Comparison of ENCODE assay signal across 22 cellular contexts in genomic region chr1:229412056-229412455, GRCh38. TPM values are rescaled to one million over a fixed set of nuclear protein-coding genes. Genes with fewer than 3 reads are reported as not detected.
DNase-seq lines count a peak whose midpoint lies in the region; ATAC-seq and TF ChIP-seq lines count a peak whose summit lies in the region.
"Had no signal": no experiment of that assay in that cellular context is flagged by ENCODE, and none has a peak within 500 bp of the region (broad histone marks: within the 10 kb centered on the region; RNA-seq: fewer than 3 reads in every experiment).

No MANE protein-coding gene starts in this region.

- in situ Hi-C loops in HAP-1 (cut with MboI; ENCODE audit: low sequenced_read_pairs): no loop called here

- DNase-seq in left ventricle myocardium inferior (no peak), Right ventricle myocardium inferior (ENCODE audit: missing footprints) (no peak), WERI-Rb-1 (no peak), iPS-NIHi11 (ENCODE audit: low spot score) (peak; percentile 62), HCEC 1CT (no peak), foreskin fibroblast (no peak), HAP-1 (ENCODE audit: low spot score in 2 of 2) (no peak)
- DNase-seq: activated CD4-positive, alpha-beta T cell treated with anti-CD3 and anti-CD28 coated beads, Interleukin-2, amount 10 ng/mL, durations not matched to agents 24 days and 14 days; cortex of kidney; GF-D8; hippocampal formation; islet precursor cell; mammary epithelial cell; NCI-H510A treated with DMSO at 0.1 percent for 48 hours; SHP77; T-helper 1 cell had no signal

- H3K4me3 ChIP-seq in left ventricle myocardium inferior (no peak overlapping the region), WERI-Rb-1 (ENCODE audit: low read depth, low read length) (no peak overlapping the region), foreskin fibroblast (ENCODE audit: low read depth in 1 of 2, low read length in 2 of 2) (no peak overlapping the region), HAP-1 (no peak overlapping the region)
- H3K4me3 ChIP-seq: thoracic aorta had no signal

- no peaks in the 10 kb centered on the region for H3K9me3 ChIP-seq in left ventricle myocardium inferior (replicated peaks)
- no peaks in the 10 kb centered on the region for H3K9me3 ChIP-seq in WERI-Rb-1 (ENCODE audit: severe bottlenecking)
- no peaks in the 10 kb centered on the region for H3K9me3 ChIP-seq in HAP-1
- H3K9me3 ChIP-seq: thoracic aorta had no signal

- intact Hi-C loops in left ventricle myocardium inferior (cut with micrococcal nuclease) (no loop called here), Right ventricle myocardium inferior (cut with DNase I) (no loop called here)

- ATAC-seq in Right ventricle myocardium inferior: no peak
- ATAC-seq: activated naive CD4-positive, alpha-beta T cell treated with anti-CD3 and anti-CD28 coated beads, Interleukin-2, amount 50 U/mL, for 72 hours; sciatic nerve had no signal

- H3K36me3 ChIP-seq in left ventricle myocardium inferior (no peaks in the 10 kb centered on the region), WERI-Rb-1 (no peaks in the 10 kb centered on the region), HAP-1 (replicated peaks) (no peaks in the 10 kb centered on the region)
- H3K36me3 ChIP-seq: thoracic aorta had no signal

- TF ChIP-seq CTCF in left ventricle myocardium inferior (IDR thresholded peaks at IDR 0.05; ENCODE audit: borderline replicate concordance) (no peak), WERI-Rb-1 (IDR thresholded peaks at IDR 0.05; ENCODE audit: low read depth, low read length) (no peak), foreskin fibroblast (IDR thresholded peaks at IDR 0.05; ENCODE audit: low read depth, low read length) (no peak)

- peaks cover 50% of the 10 kb centered on the region for H3K4me1 ChIP-seq in left ventricle myocardium inferior
- no peaks in the 10 kb centered on the region for H3K4me1 ChIP-seq in HAP-1

- peak overlapping the region; percentile 92 for H3K27ac ChIP-seq in left ventricle myocardium inferior (replicated peaks)
- peak overlapping the region; percentile 56 for H3K27ac ChIP-seq in WERI-Rb-1
- peak overlapping the region; percentile 73 for H3K27ac ChIP-seq in temporal lobe (ENCODE audit: low read depth, low read length)
- H3K27ac ChIP-seq: C4-2B had no signal

- H3K27me3 ChIP-seq in left ventricle myocardium inferior (ENCODE audit: low read depth): peaks cover 60% of the 10 kb centered on the region
- no peaks in the 10 kb centered on the region for H3K27me3 ChIP-seq in WERI-Rb-1 (ENCODE audit: insufficient read depth, low read depth, severe bottlenecking)
- H3K27me3 ChIP-seq in HAP-1 (ENCODE audit: low read depth): no peaks in the 10 kb centered on the region

RNA-seq across cellular contexts. Expression of gene ACTA1, which starts 21.8 kb away (rescaled TPM):
- total RNA-seq in left ventricle myocardium inferior (7,565 TPM), Right ventricle myocardium inferior (1,694 TPM), temporal lobe (1.5 TPM)
- total RNA-seq: activated CD4-positive, alpha-beta T cell treated with anti-CD3 and anti-CD28 coated beads, Interleukin-2, amount 10 ng/mL, durations not matched to agents 24 days and 14 days; activated naive CD4-positive, alpha-beta T cell treated with anti-CD3 and anti-CD28 coated beads, Interleukin-2, amount 50 U/mL, for 72 hours; osteoblast had no signal

Comparison
In these comparisons a context has a peak if more than half of its experiments do, and no peak if none do; other contexts are left out.
1. RNA of gene ACTA1, which starts 21.8 kb away (total RNA-seq): 7,565 TPM in left ventricle myocardium inferior (single experiment) and 1,694 TPM in Right ventricle myocardium inferior (single experiment); 1.5 TPM in temporal lobe (single experiment); every median in the first group is over 100 times any median in the second.
2. Peak in every context shown above with its lines, with median percentiles within 50 percentile points of each other: H3K27ac ChIP-seq.